In genomic region chr14:70254476-70254961, GRCh38 we compare ENCODE assay signal across 8 cellular contexts.
DNase-seq lines count a peak whose midpoint lies in the region; ATAC-seq and TF ChIP-seq lines count a peak whose summit lies in the region.

No MANE protein-coding gene starts in this region.

- no peak for TF ChIP-seq CTCF in GM06990 (IDR thresholded peaks at IDR 0.05; ENCODE audit: insufficient read depth, low read length, poor library complexity, severe bottlenecking)
- no peak for TF ChIP-seq CTCF in Peyer's patch (IDR thresholded peaks at IDR 0.05)

- TF ChIP-seq POLR2A in Peyer's patch (IDR thresholded peaks at IDR 0.05) = no peak

- peak overlapping the region in 1 of 4 donors; percentile 59 for H3K27ac ChIP-seq in Peyer's patch
- H3K27ac ChIP-seq in effector memory CD4-positive, alpha-beta T cell (ENCODE audit: insufficient read depth, low read length, poor library complexity, severe bottlenecking) = no peak overlapping the region

- DNase-seq in GM06990 (ENCODE audit: extremely low read depth, insufficient read length) (peak; percentile 69), Peyer's patch (peak in 2 of 3 donors; percentile 71 to 74), myocyte (ENCODE audit: low read depth) (peak; percentile 81), hippocampal formation (lab: John Stamatoyannopoulos, UW) (no peak)
- DNase-seq in effector memory CD4-positive, alpha-beta T cell = no peak
- DNase-seq in stimulated activated CD4-positive, alpha-beta T cell treated with anti-CD3 and anti-CD28 coated beads, Interleukin-4, amount 100 ng/mL, for 24 hours = no peak

- H3K4me3 ChIP-seq in GM06990 (replicated peaks; ENCODE audit: low read depth, low read length) (peak overlapping the region; percentile 26), Peyer's patch (peak overlapping the region; percentile 11 to 58 (median 48))
- peak overlapping the region; percentile 35 for H3K4me3 ChIP-seq in effector memory CD4-positive, alpha-beta T cell (ENCODE audit: insufficient read depth, low read depth, low read length, poor library complexity, severe bottlenecking)

- ATAC-seq in HG02981 (IDR thresholded peaks at IDR 0.05; ENCODE audit: unreplicated experiment) (peak; percentile 79), HG03378 (IDR thresholded peaks at IDR 0.05; ENCODE audit: unreplicated experiment) (no peak)

- H3K36me3 ChIP-seq in GM06990 (ENCODE audit: control insufficient read depth, insufficient read depth, low read length) (no peaks in the 10 kb centered on the region), Peyer's patch (no peaks in the 10 kb centered on the region)
- no peaks in the 10 kb centered on the region for H3K36me3 ChIP-seq in effector memory CD4-positive, alpha-beta T cell (ENCODE audit: control insufficient read depth, insufficient read depth, low read length)

- H3K4me1 ChIP-seq in Peyer's patch = no peaks in the 10 kb centered on the region
- no peaks in the 10 kb centered on the region for H3K4me1 ChIP-seq in effector memory CD4-positive, alpha-beta T cell (ENCODE audit: control insufficient read depth, insufficient read depth, low read length, poor library complexity, severe bottlenecking)

- no peaks in the 10 kb centered on the region for H3K9me3 ChIP-seq in Peyer's patch
- H3K9me3 ChIP-seq in effector memory CD4-positive, alpha-beta T cell (ENCODE audit: control insufficient read depth, low read length) = no peaks in the 10 kb centered on the region

- no peaks in the 10 kb centered on the region for H3K27me3 ChIP-seq in GM06990 (replicated peaks; ENCODE audit: control insufficient read depth, insufficient read depth, low read length)
- H3K27me3 ChIP-seq in Peyer's patch = no peaks in the 10 kb centered on the region
- H3K27me3 ChIP-seq in effector memory CD4-positive, alpha-beta T cell (replicated peaks; ENCODE audit: control insufficient read depth, insufficient read depth, low read length, poor library complexity, severe bottlenecking) = no peaks in the 10 kb centered on the region

Comparison
In these comparisons a context has a peak if more than half of its experiments do, and no peak if none do; other contexts are left out.
1. DNase-seq: peak in GM06990 (single experiment), Peyer's patch (2 of 3) and myocyte (single experiment); none in effector memory CD4-positive, alpha-beta T cell (0 of 3), stimulated activated CD4-positive, alpha-beta T cell treated with anti-CD3 and anti-CD28 coated beads, Interleukin-4, amount 100 ng/mL, for 24 hours (single experiment) and hippocampal formation (0 of 2).
2. Peak in every context shown above with its lines, with median percentiles within 50 percentile points of each other: H3K4me3 ChIP-seq.